Comparison of ENCODE assay signal across 1 cellular context in genomic region chr22:40346178-40347064, GRCh38.
TF ChIP-seq lines count a peak whose summit lies in the region.

Gene ADSL (plus strand): TSS chr22:40346500. CDS start chr22:40346559, 59 bp downstream.

TF ChIP-seq in HepG2, 621 proteins besides CTCF, POLR2A, EP300 and RAD21 (continued from another document and continues in another):
- 0 out of 2 replicates have a peak, but pooled peaks have one; percentile 48 for TF ChIP-seq MLXIP (CRISPR knock-in tag; IDR thresholded peaks at IDR 0.05; ENCODE audit: borderline replicate concordance)
- TF ChIP-seq ZNF143 (CRISPR knock-in tag; IDR thresholded peaks at IDR 0.05): peak; percentile 62
- TF ChIP-seq CHCHD3 (CRISPR knock-in tag; IDR thresholded peaks at IDR 0.05): peak; percentile 55; the same call in 1 of the 2 replicates
- TF ChIP-seq TGIF2 (CRISPR knock-in tag; IDR thresholded peaks at IDR 0.05): 0 out of 2 replicates have a peak, but pooled peaks have one; percentile 2
- TF ChIP-seq ZNF138 (CRISPR knock-in tag; IDR thresholded peaks at IDR 0.05; ENCODE audit: low read depth): 0 out of 2 replicates have a peak, but pooled peaks have one; percentile 64
- TF ChIP-seq ZNF749 (CRISPR knock-in tag; IDR thresholded peaks at IDR 0.05; ENCODE audit: borderline replicate concordance): no peak; the same call in 1 of the 2 replicates
- TF ChIP-seq ZNF329 (CRISPR knock-in tag; IDR thresholded peaks at IDR 0.05; ENCODE audit: low read depth): peak; percentile 81
- TF ChIP-seq ZNF850 (CRISPR knock-in tag; conservative IDR thresholded peaks at IDR 0.05): no peak; the same call in 1 of the 2 replicates
- peak; percentile 69; the same call in 1 of the 2 replicates for TF ChIP-seq AFF4 (CRISPR knock-in tag; IDR thresholded peaks at IDR 0.05)
- TF ChIP-seq RARG (CRISPR knock-in tag; IDR thresholded peaks at IDR 0.05; ENCODE audit: low read depth): no peak; the same call in 1 of the 2 replicates
- TF ChIP-seq, protein P1, sequence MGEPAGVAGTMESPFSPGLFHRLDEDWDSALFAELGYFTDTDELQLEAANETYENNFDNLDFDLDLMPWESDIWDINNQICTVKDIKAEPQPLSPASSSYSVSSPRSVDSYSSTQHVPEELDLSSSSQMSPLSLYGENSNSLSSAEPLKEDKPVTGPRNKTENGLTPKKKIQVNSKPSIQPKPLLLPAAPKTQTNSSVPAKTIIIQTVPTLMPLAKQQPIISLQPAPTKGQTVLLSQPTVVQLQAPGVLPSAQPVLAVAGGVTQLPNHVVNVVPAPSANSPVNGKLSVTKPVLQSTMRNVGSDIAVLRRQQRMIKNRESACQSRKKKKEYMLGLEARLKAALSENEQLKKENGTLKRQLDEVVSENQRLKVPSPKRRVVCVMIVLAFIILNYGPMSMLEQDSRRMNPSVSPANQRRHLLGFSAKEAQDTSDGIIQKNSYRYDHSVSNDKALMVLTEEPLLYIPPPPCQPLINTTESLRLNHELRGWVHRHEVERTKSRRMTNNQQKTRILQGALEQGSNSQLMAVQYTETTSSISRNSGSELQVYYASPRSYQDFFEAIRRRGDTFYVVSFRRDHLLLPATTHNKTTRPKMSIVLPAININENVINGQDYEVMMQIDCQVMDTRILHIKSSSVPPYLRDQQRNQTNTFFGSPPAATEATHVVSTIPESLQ (CRISPR knock-in tag; conservative IDR thresholded peaks at IDR 0.05): no peak
- TF ChIP-seq SIX4 (CRISPR knock-in tag; IDR thresholded peaks at IDR 0.05): peak; percentile 50; the same call in 1 of the 2 replicates
- no peak for TF ChIP-seq ZNF326 (CRISPR knock-in tag; IDR thresholded peaks at IDR 0.05; ENCODE audit: borderline replicate concordance)
- TF ChIP-seq ZBTB42 (CRISPR knock-in tag; IDR thresholded peaks at IDR 0.05): peak; percentile 89
- peak; percentile 98 for TF ChIP-seq ZNF225 (CRISPR knock-in tag; IDR thresholded peaks at IDR 0.05)
- TF ChIP-seq PITX1 (CRISPR knock-in tag; IDR thresholded peaks at IDR 0.05): peak; percentile 77
- TF ChIP-seq, protein P2, sequence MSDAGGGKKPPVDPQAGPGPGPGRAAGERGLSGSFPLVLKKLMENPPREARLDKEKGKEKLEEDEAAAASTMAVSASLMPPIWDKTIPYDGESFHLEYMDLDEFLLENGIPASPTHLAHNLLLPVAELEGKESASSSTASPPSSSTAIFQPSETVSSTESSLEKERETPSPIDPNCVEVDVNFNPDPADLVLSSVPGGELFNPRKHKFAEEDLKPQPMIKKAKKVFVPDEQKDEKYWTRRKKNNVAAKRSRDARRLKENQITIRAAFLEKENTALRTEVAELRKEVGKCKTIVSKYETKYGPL (CRISPR knock-in tag; IDR thresholded peaks at IDR 0.05): peak; percentile 64
- peak; percentile 77; the same call in 1 of the 2 replicates for TF ChIP-seq ZNF724P (CRISPR knock-in tag; IDR thresholded peaks at IDR 0.05; ENCODE audit: borderline replicate concordance)
- TF ChIP-seq POLR2G (IDR thresholded peaks at IDR 0.05; ENCODE audit: low read depth, low read length): peak; percentile 99
- no peak for TF ChIP-seq SOX13 (IDR thresholded peaks at IDR 0.05)
- peak in 1 of 2 experiments; percentile 52; a peak in 2 of 4 replicates for TF ChIP-seq SOX13 (CRISPR knock-in tag; conservative IDR thresholded peaks at IDR 0.05 in 1 of 2, IDR thresholded peaks at IDR 0.05 in 1 of 2)
- TF ChIP-seq ZNF280B (CRISPR knock-in tag; IDR thresholded peaks at IDR 0.05; ENCODE audit: borderline replicate concordance): no peak; the same call in 1 of the 2 replicates
- TF ChIP-seq THRA (CRISPR knock-in tag; IDR thresholded peaks at IDR 0.05; ENCODE audit: borderline replicate concordance): peak; percentile 79
- peak; percentile 62; the same call in 1 of the 2 replicates for TF ChIP-seq KAT7 (CRISPR knock-in tag; IDR thresholded peaks at IDR 0.05; ENCODE audit: borderline replicate concordance)
- no peak for TF ChIP-seq ZMYM2 (CRISPR knock-in tag; IDR thresholded peaks at IDR 0.05)
- TF ChIP-seq SUZ12 (IDR thresholded peaks at IDR 0.05; ENCODE audit: low read depth, low read length): no peak
- 0 out of 2 replicates have a peak, but pooled peaks have one; percentile 71 for TF ChIP-seq ZNF678 (CRISPR knock-in tag; IDR thresholded peaks at IDR 0.05)
- no peak for TF ChIP-seq ZNF773 (CRISPR knock-in tag; IDR thresholded peaks at IDR 0.05; ENCODE audit: borderline replicate concordance)
- TF ChIP-seq SMAD1 (CRISPR knock-in tag; IDR thresholded peaks at IDR 0.05; ENCODE audit: borderline replicate concordance, low read depth): no peak
- TF ChIP-seq ZNF234 (CRISPR knock-in tag; conservative IDR thresholded peaks at IDR 0.05): no peak
- TF ChIP-seq KAT2B (IDR thresholded peaks at IDR 0.05; ENCODE audit: borderline replicate concordance, low read depth, low read length): no peak
- TF ChIP-seq ZNF713 (CRISPR knock-in tag; IDR thresholded peaks at IDR 0.05): 0 out of 2 replicates have a peak, but pooled peaks have one; percentile 4
- TF ChIP-seq SAP130 (CRISPR knock-in tag; IDR thresholded peaks at IDR 0.05; ENCODE audit: low read depth): peak; percentile 99
- no peak for TF ChIP-seq MATR3 (CRISPR knock-in tag; IDR thresholded peaks at IDR 0.05)
- no peak for TF ChIP-seq ZSCAN5A (CRISPR knock-in tag; IDR thresholded peaks at IDR 0.05; ENCODE audit: borderline replicate concordance)
- no peak for TF ChIP-seq RNF219 (CRISPR knock-in tag; IDR thresholded peaks at IDR 0.05)
- no peak for TF ChIP-seq IKZF4 (CRISPR knock-in tag; IDR thresholded peaks at IDR 0.05; ENCODE audit: borderline replicate concordance, low read depth, not compliant biosample characterization)
- TF ChIP-seq ARNTL (CRISPR knock-in tag; IDR thresholded peaks at IDR 0.05): peak; percentile 93
- TF ChIP-seq HNRNPUL1 (IDR thresholded peaks at IDR 0.05; ENCODE audit: low read depth, low read length): no peak
- TF ChIP-seq ZFP62 (CRISPR knock-in tag; IDR thresholded peaks at IDR 0.05): no peak
- TF ChIP-seq POLR2AphosphoS2 (IDR thresholded peaks at IDR 0.05; ENCODE audit: low read depth, low read length): peak; percentile 43; the same call in 1 of the 2 replicates
- TF ChIP-seq ZNF562 (CRISPR knock-in tag; IDR thresholded peaks at IDR 0.05; ENCODE audit: borderline replicate concordance): no peak
- TF ChIP-seq NFE2L2 (IDR thresholded peaks at IDR 0.05; ENCODE audit: low read length): no peak
- no peak for TF ChIP-seq TAF15 (IDR thresholded peaks at IDR 0.05; ENCODE audit: low read depth, low read length, poor library complexity, severe bottlenecking)
- peak; percentile 90; the same call in 1 of the 2 replicates for TF ChIP-seq ZNF619 (CRISPR knock-in tag; IDR thresholded peaks at IDR 0.05)
- no peak for TF ChIP-seq RAD51 (IDR thresholded peaks at IDR 0.05; ENCODE audit: borderline replicate concordance)
- peak; percentile 50 for TF ChIP-seq ZNF431 (CRISPR knock-in tag; IDR thresholded peaks at IDR 0.05; ENCODE audit: borderline replicate concordance, low read depth)
- TF ChIP-seq ARNT (IDR thresholded peaks at IDR 0.05): no peak
- TF ChIP-seq, protein P3, sequence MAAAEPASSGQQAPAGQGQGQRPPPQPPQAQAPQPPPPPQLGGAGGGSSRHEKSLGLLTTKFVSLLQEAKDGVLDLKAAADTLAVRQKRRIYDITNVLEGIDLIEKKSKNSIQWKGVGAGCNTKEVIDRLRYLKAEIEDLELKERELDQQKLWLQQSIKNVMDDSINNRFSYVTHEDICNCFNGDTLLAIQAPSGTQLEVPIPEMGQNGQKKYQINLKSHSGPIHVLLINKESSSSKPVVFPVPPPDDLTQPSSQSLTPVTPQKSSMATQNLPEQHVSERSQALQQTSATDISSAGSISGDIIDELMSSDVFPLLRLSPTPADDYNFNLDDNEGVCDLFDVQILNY (CRISPR knock-in tag; conservative IDR thresholded peaks at IDR 0.05): peak; percentile 61; the same call in 1 of the 2 replicates
- 0 out of 2 replicates have a peak, but pooled peaks have one; percentile 84 for TF ChIP-seq ZFP82 (CRISPR knock-in tag; IDR thresholded peaks at IDR 0.05; ENCODE audit: borderline replicate concordance)
- TF ChIP-seq MIXL1 (CRISPR knock-in tag; IDR thresholded peaks at IDR 0.05): peak; percentile 73
